9 cellular contexts compared by ENCODE assay signal in genomic region chr3:114155370-114155821, GRCh38. TPM values are rescaled to one million over a fixed set of nuclear protein-coding genes. Genes with fewer than 3 reads are reported as not detected.
A peak's percentile ranks its signal among the peaks of the same experiment; 100 is the strongest.
DNase-seq lines count a peak whose midpoint lies in the region; ATAC-seq and TF ChIP-seq lines count a peak whose summit lies in the region.
"Had no signal": no experiment of that assay in that cellular context is flagged by ENCODE, and none has a peak within 500 bp of the region (broad histone marks: within the 10 kb centered on the region; RNA-seq: fewer than 3 reads in every experiment).

No MANE protein-coding gene starts in this region.

- H3K27me3 Mint-ChIP-seq in osteocyte (ENCODE audit: unreplicated experiment) (peaks cover 53% of the 10 kb centered on the region), immature natural killer cell (ENCODE audit: low read depth in 3 of 3) (peaks cover 0 to 3% (median 0%) of the 10 kb centered on the region in 3 donors)
- H3K27me3 Mint-ChIP-seq: effector memory CD8-positive, alpha-beta T cell had no signal

- POLR2A ChIA-PET in AG04449 (lab: Yijun Ruan, JAX) (no interaction called here), OCI-LY7 (lab: Charles Lee) (interaction anchor here (0.6 to 1.3 kb wide), 3 partner anchors 8 to 1521 kb away, joined by 3 to 5 read pairs (median 3); no protein-coding TSS in a partner anchor)

- TF ChIP-seq CTCF in AG04449 (IDR thresholded peaks at IDR 0.05; ENCODE audit: insufficient read depth, low read length, missing control alignments) (peak; percentile 51), GM13976 (IDR thresholded peaks at IDR 0.05; ENCODE audit: borderline replicate concordance, control extremely low read depth, extremely low read depth, insufficient read depth, missing control alignments) (peak; percentile 19), OCI-LY7 (conservative IDR thresholded peaks at IDR 0.05; ENCODE audit: low read length) (peak; percentile 89), choroid plexus epithelial cell (conservative IDR thresholded peaks at IDR 0.05; ENCODE audit: low read depth, low read length) (peak; percentile 77), osteocyte (IDR thresholded peaks at IDR 0.05) (peak; percentile 49)

- no peaks in the 10 kb centered on the region for H3K9me2 ChIP-seq in OCI-LY7 (ENCODE audit: insufficient read depth, low read length)

- H3K4me2 ChIP-seq in OCI-LY7 (ENCODE audit: low read length), result no peak overlapping the region

- H3K27ac ChIP-seq in OCI-LY7 (ENCODE audit: low read depth, low read length, poor library complexity, severe bottlenecking), result no peak overlapping the region

- H3K4me1 Mint-ChIP-seq in osteocyte (ENCODE audit: unreplicated experiment), result peaks cover 10% of the 10 kb centered on the region
- H3K4me1 Mint-ChIP-seq in immature natural killer cell, result peaks cover 9 to 14% of the 10 kb centered on the region in 2 donors

- H3K36me3 Mint-ChIP-seq in osteocyte (ENCODE audit: unreplicated experiment), result no peaks in the 10 kb centered on the region
- no peaks in the 10 kb centered on the region for H3K36me3 Mint-ChIP-seq in immature natural killer cell

- no peak for ATAC-seq in HG03457 (IDR thresholded peaks at IDR 0.05; ENCODE audit: unreplicated experiment)
- ATAC-seq in HG02938 (IDR thresholded peaks at IDR 0.05; ENCODE audit: unreplicated experiment), result no peak
- ATAC-seq: effector memory CD8-positive, alpha-beta T cell had no signal

- H3K4me3 Mint-ChIP-seq in osteocyte (ENCODE audit: unreplicated experiment) (no peak overlapping the region), immature natural killer cell (no peak overlapping the region)
- H3K4me3 Mint-ChIP-seq: effector memory CD8-positive, alpha-beta T cell had no signal

- CTCF ChIA-PET in AG04449 (lab: Yijun Ruan, JAX) (interaction anchor here (0.6 to 8.8 kb wide), 20 partner anchors 9 to 425 kb away, joined by 3 to 80 read pairs (median 4); no protein-coding TSS in a partner anchor), OCI-LY7 (lab: Charles Lee; ENCODE audit: unreplicated experiment) (interaction anchor here (1.2 kb wide), 1 partner anchor 13 kb away, joined by 3 read pairs; no protein-coding TSS in a partner anchor)

- H3K9me3 ChIP-seq in OCI-LY7 (ENCODE audit: low read length), result no peaks in the 10 kb centered on the region

- no peaks in the 10 kb centered on the region for H4K20me1 ChIP-seq in OCI-LY7 (ENCODE audit: insufficient read depth, low read length)

- peaks cover 6% of the 10 kb centered on the region for H3K4me1 ChIP-seq in OCI-LY7 (ENCODE audit: insufficient read depth, low read length, poor library complexity, severe bottlenecking)

- H3K79me2 ChIP-seq in OCI-LY7 (ENCODE audit: insufficient read depth, low read depth, low read length), result no peaks in the 10 kb centered on the region

- in situ Hi-C loops in GM13976 (cut with MboI; ENCODE audit: low sequenced_read_pairs, unreplicated experiment), result loop anchor here (25.0 kb wide), 1 partner anchor 657 kb away; no protein-coding TSS in a partner anchor

- H3K36me3 ChIP-seq in OCI-LY7 (ENCODE audit: insufficient read depth, low read length), result no peaks in the 10 kb centered on the region

- DNase-seq in AG04449 (ENCODE audit: low read depth, low spot score), result no peak
- peak; percentile 27 for DNase-seq in GM13976 (ENCODE audit: low spot score)
- peak; percentile 47 for DNase-seq in OCI-LY7 (ENCODE audit: low spot score)
- DNase-seq in choroid plexus epithelial cell (ENCODE audit: low read depth), result peak; percentile 41
- no peak for DNase-seq in osteocyte (ENCODE audit: extremely low spot score, unreplicated experiment)
- no peak for DNase-seq in immature natural killer cell

- intact Hi-C loops in OCI-LY7 (cut with micrococcal nuclease; ENCODE audit: unreplicated experiment), result loop anchor here (10.0 kb wide), 2 partner anchors 109 to 179 kb away; no protein-coding TSS in a partner anchor

- no peak overlapping the region for H3K4me3 ChIP-seq in AG04449 (ENCODE audit: low read depth, low read length)
- no peak overlapping the region for H3K4me3 ChIP-seq in OCI-LY7 (ENCODE audit: low read depth, low read length, poor library complexity, severe bottlenecking)
- no peak overlapping the region for H3K4me3 ChIP-seq in choroid plexus epithelial cell (ENCODE audit: low read depth, low read length)

- H3K27ac Mint-ChIP-seq in osteocyte (ENCODE audit: unreplicated experiment) (no peak overlapping the region), immature natural killer cell (no peak overlapping the region)

- no peaks in the 10 kb centered on the region for H3K9me3 Mint-ChIP-seq in osteocyte (ENCODE audit: unreplicated experiment)
- H3K9me3 Mint-ChIP-seq in immature natural killer cell, result no peaks in the 10 kb centered on the region
- H3K9me3 Mint-ChIP-seq: effector memory CD8-positive, alpha-beta T cell had no signal

- no TSS peak for BruUV-seq in OCI-LY7 (replicated peaks; lab: Mats Ljungman, UMichigan)

- H2AFZ ChIP-seq in OCI-LY7 (ENCODE audit: low read length), result no peak overlapping the region

RNA-seq across cellular contexts. Expression of gene DRD3, which starts 23.5 kb away (rescaled TPM):
- not detected in 2 replicates for total RNA-seq in OCI-LY7 (2014; rRNA removed; shearing (Covaris generic))
- total RNA-seq in OCI-LY7 (2022) (not detected in 2 replicates), osteocyte (not detected in 2 replicates)
- polyA plus RNA-seq in immature natural killer cell, result under 1 TPM in 1 of 3 donors, not detected in 2; 0.20 TPM

Comparison
In these comparisons a context has a peak if more than half of its experiments do, and no peak if none do; other contexts are left out.
1. DNase-seq: peak in GM13976 (single experiment), OCI-LY7 (single experiment) and choroid plexus epithelial cell (single experiment); none in AG04449 (single experiment), osteocyte (single experiment) and immature natural killer cell (0 of 3).
2. CTCF ChIP-seq: peak in every context shown above with its lines; median percentile 89 in OCI-LY7; 77 in choroid plexus epithelial cell; 51 in AG04449; 49 in osteocyte; 19 in GM13976.